In the genomic region with DNA sequence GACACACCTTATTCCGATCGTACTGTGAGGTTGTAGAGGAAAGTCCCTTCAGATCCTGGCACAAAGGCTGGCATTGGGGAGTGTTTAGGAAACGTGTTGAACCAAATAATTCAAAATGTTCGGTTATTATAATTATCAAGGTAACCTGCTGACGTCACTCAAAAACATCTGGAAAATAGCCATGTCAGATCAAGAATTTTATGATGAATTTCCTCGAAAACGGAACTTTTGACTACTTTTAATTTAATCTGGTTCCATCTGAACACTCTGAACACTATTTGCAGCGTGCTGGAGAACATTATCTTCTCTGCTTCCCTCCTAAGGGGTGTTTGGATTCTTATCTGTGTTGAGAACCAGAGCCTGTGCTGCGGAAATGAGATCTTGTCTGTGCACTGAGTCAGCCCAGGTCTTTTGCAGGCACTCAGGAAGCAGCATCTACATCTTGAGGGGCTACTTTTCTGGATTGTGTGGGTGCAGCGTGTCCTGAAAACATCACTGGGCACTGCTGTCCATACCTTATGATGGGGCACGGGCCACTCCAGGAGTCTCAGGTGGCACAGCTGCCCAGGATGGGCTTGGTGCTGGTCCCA, we compare ENCODE assay signal across 1 cellular context.
A peak's percentile ranks its signal among the peaks of the same experiment; 100 is the strongest.
TF ChIP-seq lines count a peak whose summit lies in the region.

No MANE protein-coding gene starts in this region.

TF ChIP-seq in SK-N-SH treated with all-trans-retinoic acid at 6 μM for 48 hours, 23 proteins besides CTCF, POLR2A, EP300 and RAD21 (continued from another document):
- TF ChIP-seq PPARA (CRISPR knock-in tag; IDR thresholded peaks at IDR 0.05; ENCODE audit: borderline replicate concordance) (0 out of 2 replicates have a peak, but pooled peaks have one; percentile 11), TCF4 (CRISPR knock-in tag; IDR thresholded peaks at IDR 0.05; ENCODE audit: borderline replicate concordance) (peak; percentile 89), ZC3H10 (CRISPR knock-in tag; IDR thresholded peaks at IDR 0.05) (no peak), ZFP30 (CRISPR knock-in tag; IDR thresholded peaks at IDR 0.05) (no peak)
TF ChIP-seq in SK-N-SH treated with all-trans-retinoic acid at 6 μM for 48 hours: peak in this region for 5.
